ENCODE assay signal across 1 cellular context in genomic region chr3:122564155-122564912, GRCh38.
TF ChIP-seq lines count a peak whose summit lies in the region.

TSS of gene DTX3L (plus strand) at chr3:122564338. CDS start at chr3:122564427, 89 bp downstream.
TSS of gene PARP9 (minus strand) at chr3:122564300. CDS start at chr3:122559620, 4,680 bp downstream.

TF ChIP-seq in H1, 55 proteins besides CTCF, POLR2A, EP300 and RAD21:
- no peak for TF ChIP-seq SIX5 (IDR thresholded peaks at IDR 0.05; ENCODE audit: low read depth, low read length)
- no peak for TF ChIP-seq TEAD4 (IDR thresholded peaks at IDR 0.05; ENCODE audit: low read depth, low read length)
- TF ChIP-seq NRF1 (IDR thresholded peaks at IDR 0.05; ENCODE audit: low read depth, low read length), result no peak
- peak; percentile 57 for TF ChIP-seq KDM4A (IDR thresholded peaks at IDR 0.05; ENCODE audit: low read depth, low read length, severe bottlenecking)
- TF ChIP-seq TBP (IDR thresholded peaks at IDR 0.05; ENCODE audit: low read depth, low read length), result peak; percentile 31; the same call in 1 of the 2 replicates
- TF ChIP-seq RXRA (IDR thresholded peaks at IDR 0.05; ENCODE audit: insufficient read depth, low read depth, low read length), result no peak
- no peak for TF ChIP-seq NANOG (IDR thresholded peaks at IDR 0.05; ENCODE audit: insufficient read depth, low read depth, low read length, poor library complexity, severe bottlenecking)
- TF ChIP-seq KDM5A (IDR thresholded peaks at IDR 0.05; ENCODE audit: low read length), result no peak
- no peak for TF ChIP-seq CHD2 (IDR thresholded peaks at IDR 0.05; ENCODE audit: low read length)
- TF ChIP-seq JUND (IDR thresholded peaks at IDR 0.05; ENCODE audit: low read length), result no peak
- peak; percentile 40; the same call in 1 of the 2 replicates for TF ChIP-seq SUZ12 (IDR thresholded peaks at IDR 0.05; ENCODE audit: low read length)
- peak in 1 of 2 experiments; percentile 92; a peak in 2 of 4 replicates for TF ChIP-seq HDAC2 (IDR thresholded peaks at IDR 0.05; ENCODE audit: borderline replicate concordance in 1 of 2, low read depth in 2 of 2, low read length in 2 of 2)
- TF ChIP-seq PHF8 (conservative IDR thresholded peaks at IDR 0.05; ENCODE audit: low read depth, low read length), result peak; percentile 61
- TF ChIP-seq E2F6 (IDR thresholded peaks at IDR 0.05), result peak; percentile 85
- no peak for TF ChIP-seq FOSL1 (IDR thresholded peaks at IDR 0.05; ENCODE audit: insufficient read depth, low read depth, low read length)
- no peak for TF ChIP-seq KDM1A (IDR thresholded peaks at IDR 0.05; ENCODE audit: borderline replicate concordance, low read length)
- TF ChIP-seq CEBPB (IDR thresholded peaks at IDR 0.05; ENCODE audit: low read depth, low read length), result no peak
- TF ChIP-seq YY1 (IDR thresholded peaks at IDR 0.05; ENCODE audit: low read depth, low read length), result no peak
- TF ChIP-seq BCL11A (IDR thresholded peaks at IDR 0.05; ENCODE audit: low read depth in 2 of 2, low read length in 2 of 2), result no peak
- no peak for TF ChIP-seq CBX5 (IDR thresholded peaks at IDR 0.05; ENCODE audit: low read depth, low read length)
- peak; percentile 24; the same call in 1 of the 2 replicates for TF ChIP-seq GABPA (IDR thresholded peaks at IDR 0.05; ENCODE audit: borderline replicate concordance, insufficient read depth, low read length)
- TF ChIP-seq EZH2 (IDR thresholded peaks at IDR 0.05; ENCODE audit: low read depth, low read length, severe bottlenecking), result no peak
- TF ChIP-seq CHD7 (IDR thresholded peaks at IDR 0.05; ENCODE audit: insufficient replicate concordance, low read length), result no peak
- no peak for TF ChIP-seq HDAC6 (IDR thresholded peaks at IDR 0.05; ENCODE audit: low read depth, low read length)
- TF ChIP-seq RNF2 (IDR thresholded peaks at IDR 0.05; ENCODE audit: borderline replicate concordance, low read depth, low read length, missing control alignments, poor library complexity, severe bottlenecking), result no peak
- TF ChIP-seq ATF3 (IDR thresholded peaks at IDR 0.05; ENCODE audit: insufficient read depth, low read depth, low read length), result no peak
- TF ChIP-seq BACH1 (IDR thresholded peaks at IDR 0.05; ENCODE audit: low read length), result no peak
- no peak for TF ChIP-seq ZNF274 (IDR thresholded peaks at IDR 0.05; ENCODE audit: borderline replicate concordance, extremely low read depth, low read length)
- TF ChIP-seq TAF7 (optimal IDR thresholded peaks at IDR 0.05; ENCODE audit: borderline replicate concordance, low read depth, low read length), result no peak
- peak; percentile 68 for TF ChIP-seq MAX (IDR thresholded peaks at IDR 0.05)
- no peak for TF ChIP-seq SP2 (IDR thresholded peaks at IDR 0.05; ENCODE audit: low read length)
- TF ChIP-seq CBX8 (IDR thresholded peaks at IDR 0.05; ENCODE audit: borderline replicate concordance, low read depth, low read length), result no peak
- no peak for TF ChIP-seq TCF12 (IDR thresholded peaks at IDR 0.05; ENCODE audit: low read depth, low read length)
- no peak for TF ChIP-seq SP1 (IDR thresholded peaks at IDR 0.05; ENCODE audit: low read depth, low read length)
- no peak for TF ChIP-seq EGR1 (IDR thresholded peaks at IDR 0.05; ENCODE audit: borderline replicate concordance, low read depth, low read length)
- no peak for TF ChIP-seq CTBP2 (IDR thresholded peaks at IDR 0.05; ENCODE audit: borderline replicate concordance, insufficient read depth, insufficient read length, low read length)
- TF ChIP-seq SRF (IDR thresholded peaks at IDR 0.05; ENCODE audit: low read depth, low read length), result no peak
- TF ChIP-seq JUN (IDR thresholded peaks at IDR 0.05; ENCODE audit: low read depth, low read length), result no peak
- no peak for TF ChIP-seq BRCA1 (IDR thresholded peaks at IDR 0.05; ENCODE audit: low read depth, low read length)
- peak; percentile 99 for TF ChIP-seq ASH2L (IDR thresholded peaks at IDR 0.05; ENCODE audit: low read length)
- TF ChIP-seq SIRT6 (IDR thresholded peaks at IDR 0.05; ENCODE audit: low read length), result no peak
- peak; percentile 56; the same call in 1 of the 2 replicates for TF ChIP-seq POLR2AphosphoS5 (IDR thresholded peaks at IDR 0.05; ENCODE audit: low read depth, low read length)
- TF ChIP-seq ATF2 (IDR thresholded peaks at IDR 0.05; ENCODE audit: low read length), result no peak
- TF ChIP-seq CHD1 (IDR thresholded peaks at IDR 0.05; ENCODE audit: low read depth, low read length), result no peak
- no peak; the same call in 1 of the 2 replicates for TF ChIP-seq CREB1 (IDR thresholded peaks at IDR 0.05)
- TF ChIP-seq POU5F1 (IDR thresholded peaks at IDR 0.05; ENCODE audit: low read depth, low read length), result no peak
- TF ChIP-seq MAFK (IDR thresholded peaks at IDR 0.05; ENCODE audit: low read depth, low read length), result no peak
- no peak for TF ChIP-seq RFX5 (IDR thresholded peaks at IDR 0.05; ENCODE audit: borderline replicate concordance, low read depth, low read length)
- TF ChIP-seq GTF2F1 (IDR thresholded peaks at IDR 0.05; ENCODE audit: borderline replicate concordance, low read depth, low read length), result no peak
- TF ChIP-seq SP4 (IDR thresholded peaks at IDR 0.05; ENCODE audit: low read length), result no peak
- TF ChIP-seq SAP30 (IDR thresholded peaks at IDR 0.05; ENCODE audit: insufficient read depth, insufficient replicate concordance, low read length), result peak; percentile 47
- peak; percentile 96 for TF ChIP-seq RBBP5 (IDR thresholded peaks at IDR 0.05; ENCODE audit: borderline replicate concordance, low read depth, low read length)
- TF ChIP-seq TAF1 (IDR thresholded peaks at IDR 0.05; ENCODE audit: low read depth, low read length), result peak; percentile 48
- TF ChIP-seq USF2 (IDR thresholded peaks at IDR 0.05; ENCODE audit: low read length), result no peak
- TF ChIP-seq SIN3A (conservative IDR thresholded peaks at IDR 0.05 in 1 of 2, IDR thresholded peaks at IDR 0.05 in 1 of 2; ENCODE audit: low read depth in 1 of 2, low read length in 2 of 2), result 0 out of 4 replicates have a peak, but pooled peaks of 1 of the 2 experiments have one; percentile 34
